8 cellular contexts compared by ENCODE assay signal in the genomic region with DNA sequence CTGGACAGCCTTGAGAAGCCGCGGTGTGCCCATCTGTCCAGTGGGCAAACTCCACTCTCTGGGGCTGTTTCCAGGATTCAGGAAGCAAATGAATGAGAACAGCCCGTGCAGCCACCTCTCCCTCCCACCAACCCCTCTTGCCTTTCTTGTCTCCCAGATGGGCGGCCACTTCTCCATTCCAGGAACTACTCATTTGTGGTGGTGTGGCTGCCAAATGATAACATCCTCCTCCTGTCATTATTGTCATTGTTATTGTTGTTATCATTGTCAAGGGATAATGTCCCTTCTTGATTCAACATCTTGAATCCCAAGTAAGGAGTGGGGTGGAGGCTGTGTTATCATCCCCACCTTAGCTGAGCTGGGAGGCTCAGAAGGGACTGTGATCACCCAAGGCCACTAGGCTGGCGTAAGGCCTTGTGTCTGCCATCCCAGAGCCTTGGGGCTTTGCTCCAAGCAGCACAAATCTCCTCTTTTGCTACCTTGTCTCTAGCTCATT. TPM values are rescaled to one million over a fixed set of nuclear protein-coding genes. Genes with fewer than 3 reads are reported as not detected.
DNase-seq lines count a peak whose midpoint lies in the region; ATAC-seq and TF ChIP-seq lines count a peak whose summit lies in the region.

No MANE protein-coding gene starts in this region.

- intact Hi-C loops in lower leg skin (cut with DNase I; ENCODE audit: low total_unique reads) = loop anchor here (5.0 kb wide), 1 partner anchor 143 kb away; no protein-coding TSS in a partner anchor
- intact Hi-C loops in vagina (cut with DNase I) = loop anchor here (5.0 kb wide), 1 partner anchor 143 kb away; no protein-coding TSS in a partner anchor

- H3K36me3 Mint-ChIP-seq in stimulated activated naive CD8-positive, alpha-beta T cell treated with anti-CD3 and anti-CD28 coated beads, Interleukin-15, Interleukin-2, amounts not matched to agents 100 ng/mL and 50 ng/mL, for 24 hours (ENCODE audit: low read depth) = peaks cover 6% of the 10 kb centered on the region

- no peaks in the 10 kb centered on the region for H3K9me3 Mint-ChIP-seq in stimulated activated naive CD8-positive, alpha-beta T cell treated with anti-CD3 and anti-CD28 coated beads, Interleukin-15, Interleukin-2, amounts not matched to agents 100 ng/mL and 50 ng/mL, for 24 hours

- no peak for ATAC-seq in stimulated activated naive CD8-positive, alpha-beta T cell treated with anti-CD3 and anti-CD28 coated beads, Interleukin-15, Interleukin-2, amounts not matched to agents 100 U/mL and 50 U/mL, for 24 hours
- ATAC-seq in GM21619 (IDR thresholded peaks at IDR 0.05; ENCODE audit: unreplicated experiment) = no peak
- no peak for ATAC-seq in HG03039 (IDR thresholded peaks at IDR 0.05; ENCODE audit: unreplicated experiment)
- ATAC-seq in GM21737 (IDR thresholded peaks at IDR 0.05; ENCODE audit: unreplicated experiment) = no peak

- H3K9me3 ChIP-seq in adipocyte (ENCODE audit: control insufficient read depth, low read length) = no peaks in the 10 kb centered on the region
- H3K9me3 ChIP-seq in vagina = no peaks in the 10 kb centered on the region

- H3K36me3 ChIP-seq in adipocyte (ENCODE audit: control insufficient read depth, insufficient read depth, low read length, severe bottlenecking) = no peaks in the 10 kb centered on the region
- H3K36me3 ChIP-seq in vagina = no peaks in the 10 kb centered on the region

- H3K27ac Mint-ChIP-seq in stimulated activated naive CD8-positive, alpha-beta T cell treated with anti-CD3 and anti-CD28 coated beads, Interleukin-15, Interleukin-2, amounts not matched to agents 100 ng/mL and 50 ng/mL, for 24 hours = peak overlapping the region; percentile 87

- peak overlapping the region; percentile 90 for H3K4me3 Mint-ChIP-seq in stimulated activated naive CD8-positive, alpha-beta T cell treated with anti-CD3 and anti-CD28 coated beads, Interleukin-15, Interleukin-2, amounts not matched to agents 100 ng/mL and 50 ng/mL, for 24 hours

- no peak for TF ChIP-seq CTCF in lower leg skin (IDR thresholded peaks at IDR 0.05)
- TF ChIP-seq CTCF in vagina (IDR thresholded peaks at IDR 0.05) = no peak

- peak overlapping the region; percentile 97 for H3K9ac ChIP-seq in adipocyte (ENCODE audit: low read length)

- no peaks in the 10 kb centered on the region for H3K27me3 ChIP-seq in adipocyte (replicated peaks; ENCODE audit: control insufficient read depth, insufficient read depth, low read length)
- no peaks in the 10 kb centered on the region for H3K27me3 ChIP-seq in vagina

- peaks cover 44% of the 10 kb centered on the region for H3K4me1 Mint-ChIP-seq in stimulated activated naive CD8-positive, alpha-beta T cell treated with anti-CD3 and anti-CD28 coated beads, Interleukin-15, Interleukin-2, amounts not matched to agents 100 ng/mL and 50 ng/mL, for 24 hours (ENCODE audit: low read depth)

- peaks cover 23% of the 10 kb centered on the region for H3K4me1 ChIP-seq in adipocyte (ENCODE audit: control insufficient read depth, insufficient read depth, low read length)
- H3K4me1 ChIP-seq in vagina = peaks cover 47% of the 10 kb centered on the region

- H3K27ac ChIP-seq in vagina = peak overlapping the region; percentile 87

- TF ChIP-seq POLR2A in lower leg skin (IDR thresholded peaks at IDR 0.05) = no peak
- no peak for TF ChIP-seq POLR2A in vagina (IDR thresholded peaks at IDR 0.05)

- no peak for DNase-seq in stimulated activated naive CD8-positive, alpha-beta T cell treated with anti-CD3 and anti-CD28 coated beads, Interleukin-15, Interleukin-2, amounts not matched to agents 100 U/mL and 50 U/mL, for 24 hours
- peak; percentile 15 for DNase-seq in adipocyte (ENCODE audit: low read depth)
- DNase-seq in lower leg skin (ENCODE audit: low spot score in 2 of 2) = no peak
- DNase-seq in vagina (ENCODE audit: extremely low spot score in 2 of 2) = no peak

- H3K4me3 ChIP-seq in adipocyte (ENCODE audit: low read length) = peak overlapping the region; percentile 94
- H3K4me3 ChIP-seq in lower leg skin (ENCODE audit: low read depth, poor library complexity, severe bottlenecking) = peak overlapping the region; percentile 73
- H3K4me3 ChIP-seq in vagina = peak overlapping the region; percentile 76 to 93

- no peaks in the 10 kb centered on the region for H3K27me3 Mint-ChIP-seq in stimulated activated naive CD8-positive, alpha-beta T cell treated with anti-CD3 and anti-CD28 coated beads, Interleukin-15, Interleukin-2, amounts not matched to agents 100 ng/mL and 50 ng/mL, for 24 hours

- 42 to 53% methylated on average over 5 of the region's 5 CpGs for WGBS in lower leg skin, 2 donors

RNA-seq across cellular contexts. Expression of gene DNM2, which starts 1.6 kb away (rescaled TPM):
- total RNA-seq in lower leg skin (100 to 1,000 TPM; 182 to 245 (median 218) TPM), vagina (128 TPM)

RNA-seq across cellular contexts. Expression of gene QTRT1, which starts 18.3 kb away (rescaled TPM):
- total RNA-seq in lower leg skin (10 to 100 TPM; 25.1 to 33.7 (median 31.0) TPM), vagina (36.3 TPM)
